8 cellular contexts compared by ENCODE assay signal in genomic region chr2:205660521-205661124, GRCh38. TPM values are rescaled to one million over a fixed set of nuclear protein-coding genes. Genes with fewer than 3 reads are reported as not detected.
DNase-seq lines count a peak whose midpoint lies in the region; ATAC-seq lines count a peak whose summit lies in the region.

No MANE protein-coding gene starts in this region.

- no peak overlapping the region for H3K4me3 ChIP-seq in thymus (ENCODE audit: low read length)

- WGBS in thymus: 69% methylated on average over 8 of the region's 8 CpGs

- no peaks in the 10 kb centered on the region for H3K27me3 ChIP-seq in thymus (ENCODE audit: control insufficient read depth, insufficient read depth)

- H3K36me3 ChIP-seq in thymus (ENCODE audit: control insufficient read depth, insufficient read depth): no peaks in the 10 kb centered on the region

- no peaks in the 10 kb centered on the region for H3K9me3 ChIP-seq in thymus (ENCODE audit: control insufficient read depth)

- ATAC-seq in GM18519 (IDR thresholded peaks at IDR 0.05; ENCODE audit: low FRiP score, unreplicated experiment) (peak; percentile 81), HG02885 (IDR thresholded peaks at IDR 0.05; ENCODE audit: poor library complexity, unreplicated experiment) (peak; percentile 87)

- no peaks in the 10 kb centered on the region for H3K4me1 ChIP-seq in thymus (ENCODE audit: control insufficient read depth, insufficient read depth, low read length)

- peak; percentile 12 for DNase-seq in activated CD4-positive, alpha-beta T cell treated with anti-CD3 and anti-CD28 coated beads, Interleukin-2, amount 50 U/mL, for 4 hours
- DNase-seq in glomerular visceral epithelial cell (ENCODE audit: extremely low spot score): peak; percentile 79
- no peak for DNase-seq in middle frontal gyrus (ENCODE audit: extremely low spot score, low spot score)
- DNase-seq in germinal center (ENCODE audit: low spot score): no peak
- no peak for DNase-seq in activated gamma-delta T cell (lab: John Stamatoyannopoulos, UW)

- H3K27ac ChIP-seq in thymus (ENCODE audit: low read depth): peak overlapping the region; percentile 57

RNA-seq across cellular contexts. Expression of gene NRP2, which starts 21.7 kb away (rescaled TPM):
- polyA plus RNA-seq in thymus: 6.4 TPM

Comparison
In these comparisons a context has a peak if more than half of its experiments do, and no peak if none do; other contexts are left out.
1. DNase-seq: peak in activated CD4-positive, alpha-beta T cell treated with anti-CD3 and anti-CD28 coated beads, Interleukin-2, amount 50 U/mL, for 4 hours (2 of 2) and glomerular visceral epithelial cell (single experiment); none in middle frontal gyrus (single experiment), germinal center (single experiment) and activated gamma-delta T cell (single experiment).